In the genomic region with DNA sequence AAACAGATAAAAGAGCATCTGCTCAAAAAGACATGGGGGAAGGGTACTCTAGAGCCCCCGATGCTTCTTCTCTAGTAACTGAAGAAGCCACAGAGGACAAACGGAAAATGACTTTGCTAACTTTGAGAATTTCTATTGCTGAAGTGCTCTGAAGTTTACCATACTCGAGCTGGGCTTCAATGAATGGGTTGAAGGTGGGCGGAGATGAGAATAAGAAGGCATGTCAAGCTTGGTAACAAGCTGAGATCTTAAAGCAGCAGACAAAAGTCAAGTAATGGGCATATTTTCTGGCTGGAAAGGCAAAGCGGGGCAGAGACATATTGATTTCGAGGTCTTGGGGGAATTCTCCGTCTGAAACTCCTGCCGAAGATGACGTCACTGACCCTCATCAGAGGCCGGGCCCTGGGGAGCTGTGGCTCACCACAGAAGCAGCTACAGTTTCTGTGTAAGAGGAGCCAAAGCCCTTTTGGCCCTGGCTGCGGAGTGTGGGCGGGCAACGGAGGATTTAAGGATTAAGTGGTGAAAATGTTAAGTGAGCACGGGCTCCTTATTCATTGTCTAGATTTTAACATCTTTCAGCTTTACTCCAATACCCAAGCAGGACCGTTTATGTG, we compare ENCODE assay signal across 8 cellular contexts.
DNase-seq lines count a peak whose midpoint lies in the region; ATAC-seq and TF ChIP-seq lines count a peak whose summit lies in the region.

No MANE protein-coding gene starts in this region.

- no peaks in the 10 kb centered on the region for H3K36me3 Mint-ChIP-seq in nephron (ENCODE audit: low read depth)

- intact Hi-C loops in head of caudate nucleus (cut with DNase I): no loop called here

- no peaks in the 10 kb centered on the region for H3K36me3 ChIP-seq in adipocyte (ENCODE audit: control insufficient read depth, insufficient read depth, low read length, severe bottlenecking)

- H3K9me3 ChIP-seq in adipocyte (ENCODE audit: control insufficient read depth, low read length): peaks cover 9% of the 10 kb centered on the region

- H3K4me1 Mint-ChIP-seq in nephron: peaks cover 54% of the 10 kb centered on the region

- no peaks in the 10 kb centered on the region for H3K27me3 ChIP-seq in adipocyte (replicated peaks; ENCODE audit: control insufficient read depth, insufficient read depth, low read length)

- H3K4me1 ChIP-seq in adipocyte (ENCODE audit: control insufficient read depth, insufficient read depth, low read length): peaks cover 46% of the 10 kb centered on the region

- H3K9ac ChIP-seq in adipocyte (ENCODE audit: low read length): peak overlapping the region; percentile 23

- ATAC-seq in GM19025 (IDR thresholded peaks at IDR 0.05; ENCODE audit: low read depth, unreplicated experiment) (peak; percentile 96), HG02970 (IDR thresholded peaks at IDR 0.05; ENCODE audit: low FRiP score, unreplicated experiment) (peak; percentile 58)

- peaks cover 24% of the 10 kb centered on the region for H3K27me3 Mint-ChIP-seq in nephron (ENCODE audit: low read depth)

- TF ChIP-seq CTCF in nephron (IDR thresholded peaks at IDR 0.05; ENCODE audit: unreplicated experiment in 3 of 3): no peak

- peaks cover 5% of the 10 kb centered on the region for H3K9me3 Mint-ChIP-seq in nephron

- H3K4me3 Mint-ChIP-seq in nephron: peak overlapping the region in 1 of 3 experiments; percentile 7

- H3K4me3 ChIP-seq in adipocyte (ENCODE audit: low read length): peak overlapping the region; percentile 58

- DNase-seq in adipocyte (ENCODE audit: low read depth) (peak; percentile 98), NCI-H226 (no peak), head of caudate nucleus (no peak), NCI-H1048 (lab: John Stamatoyannopoulos, UW) (no peak), midbrain (lab: John Stamatoyannopoulos, UW) (no peak)

- H3K27ac Mint-ChIP-seq in nephron: peak overlapping the region; percentile 17 to 43 (median 33)
